1 cellular context compared by ENCODE assay signal in genomic region chr10:77504196-77504869, GRCh38.
TF ChIP-seq lines count a peak whose summit lies in the region.

No MANE protein-coding gene starts in this region.

TF ChIP-seq in HepG2, 621 proteins besides CTCF, POLR2A, EP300 and RAD21 (continued from another document):
- no peak for TF ChIP-seq ZNF296 (CRISPR knock-in tag; conservative IDR thresholded peaks at IDR 0.05)
